Comparison of ENCODE assay signal across 8 cellular contexts in the genomic region with DNA sequence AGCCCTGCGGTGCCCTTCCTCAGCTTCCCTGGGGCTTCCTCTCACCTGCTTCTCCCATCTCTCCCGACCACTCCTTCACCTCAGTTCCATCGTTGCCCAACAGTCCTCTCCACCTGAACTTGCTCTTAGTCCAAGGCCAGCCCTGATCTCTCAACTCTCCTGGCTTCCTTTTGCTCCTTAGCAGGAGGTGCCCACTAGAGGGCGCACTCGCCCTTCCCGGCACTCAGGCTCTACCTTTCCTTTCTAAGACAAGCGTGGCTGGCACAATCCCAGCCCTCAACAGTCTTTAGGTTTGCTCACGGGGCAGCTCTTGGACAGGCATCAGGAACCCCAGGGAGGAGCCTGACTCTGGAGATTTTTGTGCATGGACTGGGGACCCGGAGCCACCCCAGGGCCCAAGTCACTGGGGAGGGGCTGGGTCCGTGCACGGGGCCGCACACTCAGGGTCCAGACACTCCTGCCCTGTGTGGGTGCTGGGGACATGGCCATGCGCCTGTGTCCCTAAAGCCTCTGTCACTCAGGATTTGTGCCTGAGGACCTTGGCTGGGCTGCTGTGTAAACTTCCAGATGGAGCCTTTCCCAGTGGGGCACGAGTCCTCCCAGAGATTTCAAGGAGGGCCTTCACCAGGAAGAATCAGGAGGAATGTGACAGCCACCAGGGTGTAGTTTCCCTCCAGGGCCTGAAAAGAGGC. TPM values are rescaled to one million over a fixed set of nuclear protein-coding genes. Genes with fewer than 3 reads are reported as not detected.
A peak's percentile ranks its signal among the peaks of the same experiment; 100 is the strongest.
DNase-seq lines count a peak whose midpoint lies in the region; ATAC-seq and TF ChIP-seq lines count a peak whose summit lies in the region.

No MANE protein-coding gene starts in this region.

- H3K27me3 Mint-ChIP-seq in neural crest cell (ENCODE audit: low read depth): peaks cover 35% of the 10 kb centered on the region

- in situ Hi-C loops in ACHN (cut with HindIII; ENCODE audit: low pct_ligation_motif_present, low pct_unique_long_range_greater_than_20kb, low sequenced_read_pairs): no loop called here

- H3K4me3 Mint-ChIP-seq in neural crest cell: no peak overlapping the region

- no peak for ATAC-seq in GM21390 (IDR thresholded peaks at IDR 0.05; ENCODE audit: unreplicated experiment)
- ATAC-seq in HG03342 (IDR thresholded peaks at IDR 0.05; ENCODE audit: unreplicated experiment): no peak

- peak; percentile 93 for TF ChIP-seq CTCF in GM12872 (IDR thresholded peaks at IDR 0.05; ENCODE audit: insufficient read depth, low read depth, low read length)
- TF ChIP-seq CTCF in epithelial cell of proximal tubule (conservative IDR thresholded peaks at IDR 0.05; ENCODE audit: low read depth, low read length): peak; percentile 82
- TF ChIP-seq CTCF in neural crest cell (conservative IDR thresholded peaks at IDR 0.05): peak; percentile 68

- no peaks in the 10 kb centered on the region for H3K4me1 Mint-ChIP-seq in neural crest cell

- H3K4me3 ChIP-seq in epithelial cell of proximal tubule (ENCODE audit: low read depth, low read length): no peak overlapping the region

- H3K36me3 Mint-ChIP-seq in neural crest cell (ENCODE audit: low read depth): no peaks in the 10 kb centered on the region

- H3K9me3 Mint-ChIP-seq in neural crest cell: peaks cover 5% of the 10 kb centered on the region

- DNase-seq in ACHN: peak; percentile 61
- DNase-seq in NCI-H2227 treated with DMSO at 0.1 percent for 48 hours (lab: John Stamatoyannopoulos, UW): peak; percentile 33
- DNase-seq in activated CD4-positive, alpha-beta T cell treated with anti-CD3 and anti-CD28 coated beads, Interleukin-2, amount 50 U/mL, for 4 hours: peak; percentile 16 to 23
- no peak for DNase-seq in epithelial cell of proximal tubule (ENCODE audit: low read depth)
- peak; percentile 60 for DNase-seq in neural crest cell (ENCODE audit: low read depth, low spot score)

- no peak overlapping the region for H3K27ac Mint-ChIP-seq in neural crest cell (ENCODE audit: unreplicated experiment)

RNA-seq across cellular contexts. Expression of a gene that starts 12.1 kb away (rescaled TPM):
- total RNA-seq in epithelial cell of proximal tubule: not detected in 2 replicates
- total RNA-seq in neural crest cell: not detected in 2 replicates
